21 cellular contexts compared by ENCODE assay signal in genomic region chr13:30861836-30862467, GRCh38. TPM values are rescaled to one million over a fixed set of nuclear protein-coding genes. Genes with fewer than 3 reads are reported as not detected.
"Had no signal": no experiment of that assay in that cellular context is flagged by ENCODE, and none has a peak within 500 bp of the region (broad histone marks: within the 10 kb centered on the region; RNA-seq: fewer than 3 reads in every experiment).

No MANE protein-coding gene starts in this region.

- ATAC-seq: activated CD8-positive, alpha-beta T cell treated with anti-CD3 and anti-CD28 coated beads for 36 hours; activated T-helper 17 cell treated with anti-CD3 and anti-CD28 coated beads, Interleukin-2, amount 50 U/mL, for 72 hours; foreskin keratinocyte; left lobe of liver had no signal

- H3K27ac ChIP-seq: foreskin keratinocyte, neural progenitor cell, ovary had no signal

- H3K9ac ChIP-seq: neural progenitor cell had no signal

- H3K27me3 ChIP-seq: foreskin keratinocyte, ovary, sigmoid colon had no signal

- H3K4me3 ChIP-seq: lung, neural progenitor cell, ovary had no signal

- H3K36me3 ChIP-seq: neural progenitor cell, ovary, sigmoid colon had no signal

- H3K9me3 ChIP-seq: ovary, sigmoid colon had no signal

- DNase-seq: activated CD4-positive, alpha-beta T cell treated with anti-CD3 and anti-CD28 coated beads, Interleukin-2, amount 10 ng/mL, durations not matched to agents 24 days and 14 days; activated CD4-positive, CD25-positive, alpha-beta regulatory T cell; activated CD8-positive, alpha-beta T cell treated with anti-CD3 and anti-CD28 coated beads for 36 hours; activated naive CD4-positive, alpha-beta T cell; activated naive CD8-positive, alpha-beta T cell treated with anti-CD3 and anti-CD28 coated beads for 36 hours; activated T-cell treated with anti-CD3 and anti-CD28 coated beads, Interleukin-2, amount 50 U/mL, for 1 hour; foreskin keratinocyte; kidney; naive B cell; stimulated activated CD4-positive, alpha-beta T cell treated with anti-CD3 and anti-CD28 coated beads, Interleukin-12 subunit alpha, Interleukin-12 subunit beta, amount 100 ng/mL, for 4 hours; stimulated activated CD4-positive, alpha-beta T cell treated with anti-CD3 and anti-CD28 coated beads, Interleukin-1b, Interleukin-23, amount 100 ng/mL, for 48 hours; stimulated activated CD8-positive, alpha-beta memory T cell treated with anti-CD3 and anti-CD28 coated beads, Interleukin-4, amount 100 ng/mL, for 48 hours; stimulated activated naive CD4-positive, alpha-beta T cell; T-helper 1 cell; T-helper 9 cell had no signal

RNA-seq across cellular contexts. Expression of gene MEDAG, which starts 44.1 kb away (rescaled TPM):
- total RNA-seq: activated CD4-positive, alpha-beta T cell treated with anti-CD3 and anti-CD28 coated beads, Interleukin-2, amount 10 ng/mL, durations not matched to agents 24 days and 14 days; activated CD8-positive, alpha-beta T cell treated with anti-CD3 and anti-CD28 coated beads for 36 hours; activated naive CD8-positive, alpha-beta T cell treated with anti-CD3 and anti-CD28 coated beads for 36 hours; foreskin keratinocyte had no signal
- polyA plus RNA-seq: foreskin keratinocyte had no signal
